Comparison of ENCODE assay signal across 8 cellular contexts in the genomic region with DNA sequence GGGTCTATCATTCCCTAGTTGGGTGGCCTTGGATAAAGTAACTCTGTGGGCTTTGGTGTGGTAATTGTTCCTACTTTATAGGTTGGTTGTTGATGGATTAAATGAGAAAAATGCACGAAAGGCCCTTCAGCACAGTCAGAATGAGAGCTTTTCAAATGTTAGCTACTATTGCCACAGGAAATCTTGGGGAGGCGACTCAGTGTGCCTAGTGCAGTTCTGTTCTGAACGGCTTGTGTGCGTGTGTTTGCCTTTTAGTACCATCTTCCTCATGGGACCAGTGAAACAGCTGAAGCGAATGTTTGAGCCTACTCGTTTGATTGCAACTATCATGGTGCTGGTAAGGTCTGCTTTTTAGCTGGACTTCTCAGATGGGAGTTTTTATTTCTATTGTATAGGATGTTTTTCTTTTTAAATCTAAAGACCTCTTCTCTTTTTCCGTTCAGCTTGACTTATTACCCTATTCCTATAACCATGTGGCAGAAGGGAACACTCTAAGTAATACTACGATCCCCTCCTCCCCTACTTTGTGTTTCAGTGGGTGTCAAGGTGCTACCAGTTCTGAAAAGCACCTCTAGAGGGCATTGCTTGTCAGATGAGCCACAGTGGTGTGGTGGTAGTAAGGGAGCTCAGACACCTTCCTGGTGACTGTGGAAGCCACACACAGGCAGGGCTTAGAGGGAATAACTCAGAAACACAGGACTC. TPM values are rescaled to one million over a fixed set of nuclear protein-coding genes. Genes with fewer than 3 reads are reported as not detected.
DNase-seq lines count a peak whose midpoint lies in the region; ATAC-seq lines count a peak whose summit lies in the region.

No MANE protein-coding gene starts in this region.

- H3K9ac ChIP-seq in NT2/D1 (ENCODE audit: insufficient read length, low read depth): no peak overlapping the region

- no peaks in the 10 kb centered on the region for H3K9me3 Mint-ChIP-seq in stimulated activated memory B cell treated with anti-CD40 and anti-IgM and Interleukin-4, amounts not matched to agents 10 μg/mL and 1 μg/mL and 100 μg/mL, for 72 hours

- no peaks in the 10 kb centered on the region for H3K27me3 ChIP-seq in NT2/D1 (ENCODE audit: insufficient read depth, insufficient read length)

- H3K9me3 ChIP-seq in NT2/D1 (ENCODE audit: insufficient read depth, low read length): no peaks in the 10 kb centered on the region

- no peak overlapping the region for H3K4me3 ChIP-seq in NT2/D1 (ENCODE audit: insufficient read length, low read depth)

- DNase-seq in COLO668 (lab: John Stamatoyannopoulos, UW; ENCODE audit: unreplicated experiment) (peak; percentile 40), NT2/D1 (ENCODE audit: low read depth, low spot score) (peak; percentile 39), hepatic stellate cell (ENCODE audit: low spot score) (peak; percentile 64), cerebellum (ENCODE audit: low spot score) (no peak)
- DNase-seq in activated naive CD4-positive, alpha-beta T cell treated with anti-CD3 and anti-CD28 coated beads, Interleukin-2, amount 50 U/mL, for 16 hours: peak; percentile 18

- ATAC-seq in GM19035 (IDR thresholded peaks at IDR 0.05; ENCODE audit: unreplicated experiment) (peak; percentile 72), HG03354 (IDR thresholded peaks at IDR 0.05; ENCODE audit: poor library complexity, severe bottlenecking, unreplicated experiment) (peak; percentile 84)
- peak; percentile 66 for ATAC-seq in stimulated activated memory B cell treated with anti-CD40 and anti-IgM and Interleukin-4, amounts not matched to agents 10 μg/mL and 1 μg/mL and 100 μg/mL, for 72 hours

- peaks cover 88% of the 10 kb centered on the region for H3K36me3 ChIP-seq in NT2/D1 (ENCODE audit: insufficient read depth, insufficient read length, low read length)

- H3K36me3 Mint-ChIP-seq in stimulated activated memory B cell treated with anti-CD40 and anti-IgM and Interleukin-4, amounts not matched to agents 10 μg/mL and 1 μg/mL and 100 μg/mL, for 72 hours: peaks cover 80% of the 10 kb centered on the region

- no peak overlapping the region for H3K27ac Mint-ChIP-seq in stimulated activated memory B cell treated with anti-CD40 and anti-IgM and Interleukin-4, amounts not matched to agents 10 μg/mL and 1 μg/mL and 100 μg/mL, for 72 hours

- peaks cover 63% of the 10 kb centered on the region for H3K4me1 Mint-ChIP-seq in stimulated activated memory B cell treated with anti-CD40 and anti-IgM and Interleukin-4, amounts not matched to agents 10 μg/mL and 1 μg/mL and 100 μg/mL, for 72 hours

- H3K4me3 Mint-ChIP-seq in stimulated activated memory B cell treated with anti-CD40 and anti-IgM and Interleukin-4, amounts not matched to agents 10 μg/mL and 1 μg/mL and 100 μg/mL, for 72 hours: no peak overlapping the region

- no peaks in the 10 kb centered on the region for H3K27me3 Mint-ChIP-seq in stimulated activated memory B cell treated with anti-CD40 and anti-IgM and Interleukin-4, amounts not matched to agents 10 μg/mL and 1 μg/mL and 100 μg/mL, for 72 hours

- H3K4me1 ChIP-seq in NT2/D1 (ENCODE audit: insufficient read depth, insufficient read length): no peaks in the 10 kb centered on the region

RNA-seq across cellular contexts. Expression of a gene that starts 9.2 kb away (rescaled TPM):
- total RNA-seq in cerebellum: 31.9 TPM

RNA-seq across cellular contexts. Expression of a gene that starts 45.7 kb away (rescaled TPM):
- 1.00 TPM for total RNA-seq in cerebellum

RNA-seq across cellular contexts. Expression of a gene that starts 56.2 kb away (rescaled TPM):
- total RNA-seq in cerebellum: 46.5 TPM
